Comparison of ENCODE assay signal across 22 cellular contexts in genomic region chr9:89351584-89351983, GRCh38. TPM values are rescaled to one million over a fixed set of nuclear protein-coding genes. Genes with fewer than 3 reads are reported as not detected.
A peak's percentile ranks its signal among the peaks of the same experiment; 100 is the strongest.
DNase-seq lines count a peak whose midpoint lies in the region; ATAC-seq and TF ChIP-seq lines count a peak whose summit lies in the region.
"Had no signal": no experiment of that assay in that cellular context is flagged by ENCODE, and none has a peak within 500 bp of the region (broad histone marks: within the 10 kb centered on the region; RNA-seq: fewer than 3 reads in every experiment).

No MANE protein-coding gene starts in this region.

- TF ChIP-seq CTCF in heart left ventricle (IDR thresholded peaks at IDR 0.05) (no peak), adrenal gland (IDR thresholded peaks at IDR 0.05) (no peak), mucosa of descending colon (IDR thresholded peaks at IDR 0.05) (no peak), thyroid gland (IDR thresholded peaks at IDR 0.05) (no peak), tibial nerve (IDR thresholded peaks at IDR 0.05) (no peak), GM13976 (IDR thresholded peaks at IDR 0.05; ENCODE audit: borderline replicate concordance, control extremely low read depth, extremely low read depth, insufficient read depth, missing control alignments) (no peak)

- TF ChIP-seq EP300 in tibial nerve (IDR thresholded peaks at IDR 0.05), result no peak

- H3K27ac ChIP-seq in heart left ventricle (peak overlapping the region in 1 of 12 donors; percentile 65), adrenal gland (peak overlapping the region in 4 of 5 donors; percentile 19 to 61 (median 57)), thyroid gland (peak overlapping the region; percentile 43 to 69 (median 54)), tibial nerve (no peak overlapping the region)
- H3K27ac ChIP-seq: coronary artery, prostate gland, SJSA1, thoracic aorta had no signal

- H3K4me3 ChIP-seq in heart left ventricle (no peak overlapping the region), adrenal gland (no peak overlapping the region), mucosa of descending colon (no peak overlapping the region), thyroid gland (replicated peaks in 1 of 3) (no peak overlapping the region), tibial nerve (no peak overlapping the region)
- H3K4me3 ChIP-seq: coronary artery, heart right ventricle, prostate gland, SJSA1, thoracic aorta had no signal

- DNase-seq in left cardiac atrium (no peak), heart left ventricle (no peak), adrenal gland (peak in 3 of 7 donors; percentile 66 to 78 (median 68)), mucosa of descending colon (no peak), thyroid gland (no peak), tibial nerve (ENCODE audit: low spot score in 2 of 2) (no peak), GM13976 (ENCODE audit: low spot score) (no peak), head of caudate nucleus (no peak)
- DNase-seq: activated CD4-positive, CD25-positive, alpha-beta regulatory T cell; activated CD8-positive, alpha-beta memory T cell treated with anti-CD3 and anti-CD28 coated beads, Interleukin-2, amount 50 U/mL, for 4 hours; activated naive CD4-positive, alpha-beta T cell treated with anti-CD3 and anti-CD28 coated beads, Interleukin-2, amount 10 ng/mL, durations not matched to agents 7 days and 5 days; heart right ventricle; mammary epithelial cell; naive B cell; NCI-H146; NCI-H2171 treated with DMSO at 0.1 percent for 48 hours; NCI-H82; stimulated activated CD4-positive, alpha-beta T cell treated with anti-CD3 and anti-CD28 coated beads, Interleukin-12 subunit alpha, Interleukin-12 subunit beta, amount 100 ng/mL, for 4 hours had no signal

- ATAC-seq in left cardiac atrium, result peak; percentile 30 to 45
- ATAC-seq in heart left ventricle, result no peak
- peak; percentile 12 for ATAC-seq in mucosa of descending colon

- H3K4me1 ChIP-seq in heart left ventricle (peaks cover 0 to 29% (median 7%) of the 10 kb centered on the region in 12 donors), adrenal gland (replicated peaks in 1 of 2) (peaks cover 22 to 27% of the 10 kb centered on the region in 2 donors), mucosa of descending colon (ENCODE audit: low read depth) (no peaks in the 10 kb centered on the region), thyroid gland (peaks cover 15 to 32% of the 10 kb centered on the region in 2 donors), tibial nerve (no peaks in the 10 kb centered on the region)
- H3K4me1 ChIP-seq: prostate gland, SJSA1 had no signal

- H3K27me3 ChIP-seq in heart left ventricle (no peaks in the 10 kb centered on the region), adrenal gland (no peaks in the 10 kb centered on the region), thyroid gland (no peaks in the 10 kb centered on the region), tibial nerve (no peaks in the 10 kb centered on the region)
- H3K27me3 ChIP-seq: heart right ventricle, SJSA1 had no signal

- TF ChIP-seq POLR2A in heart left ventricle (IDR thresholded peaks at IDR 0.05), result no peak
- TF ChIP-seq POLR2A in adrenal gland (IDR thresholded peaks at IDR 0.05), result no peak
- no peak for TF ChIP-seq POLR2A in thyroid gland (IDR thresholded peaks at IDR 0.05)
- TF ChIP-seq POLR2A in tibial nerve (IDR thresholded peaks at IDR 0.05), result no peak

- in situ Hi-C loops in GM13976 (cut with MboI; ENCODE audit: low sequenced_read_pairs, unreplicated experiment), result no loop called here

- WGBS in heart left ventricle, 4 donors, result 70 to 88% (median 73%) methylated on average over 3 to 5 of the region's 5 CpGs
- 47 to 67% (median 55%) methylated on average over 5 of the region's 5 CpGs for WGBS in adrenal gland, 4 donors
- WGBS in thyroid gland, 2 donors, result 93 to 94% methylated on average over 5 of the region's 5 CpGs
- 96 to 97% methylated on average over 5 of the region's 5 CpGs for WGBS in tibial nerve, 2 donors

- intact Hi-C loops in left cardiac atrium (cut with DNase I), result no loop called here
- intact Hi-C loops in heart left ventricle (cut with DNase I), result loop anchor here in 2 of 10 donors (10.0 kb wide), 1 partner anchor 193 kb away; no protein-coding TSS in a partner anchor
- intact Hi-C loops in adrenal gland (cut with DNase I), result loop anchor here in 1 of 2 donors (10.0 kb wide), 1 partner anchor 193 kb away; no protein-coding TSS in a partner anchor
- intact Hi-C loops in mucosa of descending colon (cut with DNase I, micrococcal nuclease), result no loop called here
- intact Hi-C loops in thyroid gland (cut with DNase I), result no loop called here
- intact Hi-C loops in head of caudate nucleus (cut with DNase I), result no loop called here

- H3K36me3 ChIP-seq in heart left ventricle (peaks cover 0 to 100% (median 98%) of the 10 kb centered on the region in 9 donors), adrenal gland (replicated peaks in 1 of 2) (peaks cover 0 to 82% of the 10 kb centered on the region in 2 donors), mucosa of descending colon (ENCODE audit: low read depth) (peaks cover 6% of the 10 kb centered on the region), thyroid gland (peaks cover 75 to 77% of the 10 kb centered on the region in 2 donors), tibial nerve (peaks cover 7 to 100% (median 33%) of the 10 kb centered on the region in 3 donors)

- H3K9me3 ChIP-seq in heart left ventricle (no peaks in the 10 kb centered on the region), adrenal gland (replicated peaks in 1 of 3) (no peaks in the 10 kb centered on the region), mucosa of descending colon (no peaks in the 10 kb centered on the region), thyroid gland (no peaks in the 10 kb centered on the region), tibial nerve (no peaks in the 10 kb centered on the region)
- H3K9me3 ChIP-seq: heart right ventricle, prostate gland, SJSA1, thoracic aorta had no signal

RNA-seq across cellular contexts. Expression of gene SECISBP2, which starts 33.3 kb away (rescaled TPM):
- total RNA-seq in left cardiac atrium (10 to 100 TPM; 17.1 to 22.7 TPM), heart left ventricle (10 to 100 TPM; 13.0 to 25.3 (median 15.5) TPM), adrenal gland (10 to 100 TPM; 37.3 to 66.2 (median 46.8) TPM), mucosa of descending colon (10 to 100 TPM; 49.4 to 68.0 (median 50.2) TPM), thyroid gland (100 to 1,000 TPM in 1 of 4 donors, 10 to 100 TPM in 3; 77.1 to 110 (median 90.6) TPM), tibial nerve (10 to 100 TPM; 57.7 to 77.1 (median 64.8) TPM)
- polyA plus RNA-seq in heart left ventricle (10 to 100 TPM; 13.9 to 27.5 TPM), adrenal gland (10 to 100 TPM; 31.7 to 70.5 (median 32.5) TPM)

RNA-seq across cellular contexts. Expression of gene CKS2, which starts 40.6 kb away (rescaled TPM):
- total RNA-seq in left cardiac atrium (1 to 10 TPM; 4.2 to 8.6 TPM), heart left ventricle (10 to 100 TPM in 1 of 9 donors, 1 to 10 TPM in 8; 2.2 to 17.1 (median 5.4) TPM), adrenal gland (100 to 1,000 TPM in 1 of 8 donors, 10 to 100 TPM in 7; 18.3 to 175 (median 40.6) TPM), mucosa of descending colon (10 to 100 TPM; 13.1 to 49.2 (median 15.4) TPM), thyroid gland (10 to 100 TPM in 2 of 4 donors, 1 to 10 TPM in 2; 2.8 to 16.3 (median 11.2) TPM), tibial nerve (1 to 10 TPM; 3.5 to 7.2 (median 6.1) TPM)
- polyA plus RNA-seq in heart left ventricle (10 to 100 TPM in 1 of 2 donors, 1 to 10 TPM in 1; 9.5 to 37.9 TPM), adrenal gland (10 to 100 TPM; 37.9 to 88.1 (median 78.5) TPM)

Comparison
In these comparisons a context has a peak if more than half of its experiments do, and no peak if none do; other contexts are left out.
1. ATAC-seq: peak in left cardiac atrium (2 of 2) and mucosa of descending colon (single experiment); none in heart left ventricle (0 of 4).
2. H3K27ac ChIP-seq: peak in adrenal gland (4 of 5) and thyroid gland (3 of 3); none in tibial nerve (0 of 4).